ENCODE assay signal across 13 cellular contexts in the genomic region with DNA sequence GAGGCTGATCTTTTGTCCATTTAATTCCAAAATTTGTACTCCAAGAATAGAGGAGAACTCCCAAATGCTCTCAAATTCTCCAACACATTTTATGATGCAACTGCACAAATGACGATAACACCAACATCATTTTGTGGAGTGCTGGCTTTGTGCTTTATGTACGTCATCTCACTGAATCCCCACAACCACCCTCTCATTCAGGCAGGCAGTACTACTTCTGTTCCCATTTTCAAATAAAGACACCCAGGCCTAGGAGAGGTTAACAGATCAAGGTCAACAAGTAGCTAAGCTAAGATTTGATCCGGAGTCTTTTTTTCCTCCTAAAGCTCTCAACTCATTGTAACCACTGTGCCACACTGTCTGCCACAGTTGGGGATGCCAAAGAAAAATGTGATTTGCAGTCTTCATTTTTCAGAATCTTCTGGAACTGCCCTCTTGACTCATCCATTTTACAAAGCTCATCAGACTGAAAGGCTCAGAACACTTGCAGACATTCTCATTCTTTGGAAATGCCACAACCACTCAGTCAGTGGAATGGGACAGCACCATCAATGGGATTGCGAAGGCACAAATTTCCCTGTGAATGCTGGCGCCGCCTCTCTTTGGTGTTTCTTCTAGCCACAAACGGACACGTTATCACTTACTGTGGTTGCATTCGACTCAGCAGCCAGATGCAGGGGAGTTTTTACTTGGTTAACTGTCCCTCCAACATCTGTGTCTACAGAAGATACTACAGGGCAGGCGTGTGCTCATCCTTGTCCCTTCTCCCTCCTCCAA.
A peak's percentile ranks its signal among the peaks of the same experiment; 100 is the strongest.
DNase-seq lines count a peak whose midpoint lies in the region; ATAC-seq and TF ChIP-seq lines count a peak whose summit lies in the region.
"Had no signal": no experiment of that assay in that cellular context is flagged by ENCODE, and none has a peak within 500 bp of the region (broad histone marks: within the 10 kb centered on the region; RNA-seq: fewer than 3 reads in every experiment).

No MANE protein-coding gene starts in this region.

- H3K27me3 ChIP-seq in naive thymus-derived CD4-positive, alpha-beta T cell (ENCODE audit: control insufficient read depth in 2 of 2, insufficient read depth in 2 of 2, low read length in 2 of 2): no peaks in the 10 kb centered on the region

- H3K4me1 Mint-ChIP-seq in activated T-helper 1 cell treated with anti-CD3 and anti-CD28 coated beads, Interleukin-12 subunit alpha, Interleukin-12 subunit beta, Interleukin-2, Interleukin-4 antibody, amounts not matched to agents 30 ng/mL and 10 ng/mL and 1 ng/mL, durations not matched to agents 14 hours and 24 hours and 36 hours (ENCODE audit: low read depth): peaks cover 92% of the 10 kb centered on the region
- H3K4me1 Mint-ChIP-seq in naive thymus-derived CD4-positive, alpha-beta T cell: peaks cover 50 to 98% (median 89%) of the 10 kb centered on the region in 7 donors

- TF ChIP-seq CTCF in GM13976 (IDR thresholded peaks at IDR 0.05; ENCODE audit: borderline replicate concordance, control extremely low read depth, extremely low read depth, insufficient read depth, missing control alignments): no peak

- peak overlapping the region; percentile 57 for H3K4me3 ChIP-seq in naive thymus-derived CD4-positive, alpha-beta T cell (ENCODE audit: low read length)
- H3K4me3 ChIP-seq: A549 had no signal

- POLR2A ChIA-PET in naive thymus-derived CD4-positive, alpha-beta T cell (lab: Charles Lee): interaction anchor here (0.6 to 0.7 kb wide), 2 partner anchors 112 to 333 kb away, joined by 3 read pairs; no protein-coding TSS in a partner anchor

- peak; percentile 34 for ATAC-seq in naive thymus-derived CD4-positive, alpha-beta T cell
- peak; percentile 55 for ATAC-seq in stimulated activated naive CD8-positive, alpha-beta T cell treated with anti-CD3 and anti-CD28 coated beads, Interleukin-15, Interleukin-2, amounts not matched to agents 100 U/mL and 50 U/mL, for 24 hours
- no peak for ATAC-seq in Right ventricle myocardium superior (ENCODE audit: poor library complexity)
- ATAC-seq: A549 had no signal

- H3K27ac Mint-ChIP-seq in activated T-helper 1 cell treated with anti-CD3 and anti-CD28 coated beads, Interleukin-12 subunit alpha, Interleukin-12 subunit beta, Interleukin-2, Interleukin-4 antibody, amounts not matched to agents 30 ng/mL and 10 ng/mL and 1 ng/mL, durations not matched to agents 14 hours and 24 hours and 36 hours: peak overlapping the region; percentile 95
- peak overlapping the region; percentile 90 to 99 (median 97) for H3K27ac Mint-ChIP-seq in naive thymus-derived CD4-positive, alpha-beta T cell
- H3K27ac Mint-ChIP-seq: HFFc6 had no signal

- H3K36me3 ChIP-seq in naive thymus-derived CD4-positive, alpha-beta T cell (ENCODE audit: control insufficient read depth in 2 of 3, insufficient read depth in 3 of 3, low read length in 3 of 3): no peaks in the 10 kb centered on the region

- no peaks in the 10 kb centered on the region for H3K9me3 ChIP-seq in naive thymus-derived CD4-positive, alpha-beta T cell (ENCODE audit: control insufficient read depth in 2 of 3, low read length in 3 of 3)
- H3K9me3 ChIP-seq: A549 had no signal

- intact Hi-C loops in activated T-helper 1 cell treated with anti-CD3 and anti-CD28 coated beads, Interleukin-12 subunit alpha, Interleukin-12 subunit beta, Interleukin-2, Interleukin-4 antibody, amounts not matched to agents 30 ng/mL and 10 ng/mL and 1 ng/mL, durations not matched to agents 14 hours and 24 hours and 36 hours (cut with micrococcal nuclease): loop anchor here (1.0 to 10.0 kb wide), 20 partner anchors 10 to 704 kb away; a partner anchor contains a TSS
- intact Hi-C loops in naive thymus-derived CD4-positive, alpha-beta T cell (cut with micrococcal nuclease): loop anchor here (1.0 to 10.0 kb wide), 2 partner anchors 54 to 100 kb away; no protein-coding TSS in a partner anchor
- intact Hi-C loops in Right ventricle myocardium superior (cut with DNase I): no loop called here

- H3K36me3 Mint-ChIP-seq in activated T-helper 1 cell treated with anti-CD3 and anti-CD28 coated beads, Interleukin-12 subunit alpha, Interleukin-12 subunit beta, Interleukin-2, Interleukin-4 antibody, amounts not matched to agents 30 ng/mL and 10 ng/mL and 1 ng/mL, durations not matched to agents 14 hours and 24 hours and 36 hours (ENCODE audit: low read depth): peaks cover 52% of the 10 kb centered on the region
- H3K36me3 Mint-ChIP-seq in naive thymus-derived CD4-positive, alpha-beta T cell: peaks cover 0 to 36% (median 13%) of the 10 kb centered on the region in 5 donors

- DNase-seq in activated T-cell treated with anti-CD3 and anti-CD28 coated beads for 24 hours (ENCODE audit: low read depth) (peak; percentile 73), activated T-cell treated with anti-CD3 and anti-CD28 coated beads for 4 hours (no peak), Right ventricle myocardium superior (no peak), GM13976 (ENCODE audit: low spot score) (no peak), substantia nigra (lab: John Stamatoyannopoulos, UW) (no peak)
- peak; percentile 47 for DNase-seq in activated T-helper 1 cell treated with anti-CD3 and anti-CD28 coated beads, Interleukin-12 subunit alpha, Interleukin-12 subunit beta, Interleukin-2, Interleukin-4 antibody, amounts not matched to agents 30 ng/mL and 10 ng/mL and 1 ng/mL, durations not matched to agents 14 hours and 24 hours and 36 hours (ENCODE audit: low spot score)
- peak in 3 of 9 donors; percentile 17 to 71 (median 61) for DNase-seq in naive thymus-derived CD4-positive, alpha-beta T cell
- DNase-seq in stimulated activated naive CD8-positive, alpha-beta T cell treated with anti-CD3 and anti-CD28 coated beads, Interleukin-15, Interleukin-2, amounts not matched to agents 100 U/mL and 50 U/mL, for 24 hours: peak; percentile 77
- DNase-seq: HFFc6, hippocampal formation, NCI-H1930 had no signal

- H3K4me3 Mint-ChIP-seq in activated T-helper 1 cell treated with anti-CD3 and anti-CD28 coated beads, Interleukin-12 subunit alpha, Interleukin-12 subunit beta, Interleukin-2, Interleukin-4 antibody, amounts not matched to agents 30 ng/mL and 10 ng/mL and 1 ng/mL, durations not matched to agents 14 hours and 24 hours and 36 hours: peak overlapping the region; percentile 88
- peak overlapping the region; percentile 84 to 99 (median 89) for H3K4me3 Mint-ChIP-seq in naive thymus-derived CD4-positive, alpha-beta T cell
- H3K4me3 Mint-ChIP-seq: HFFc6 had no signal

- peak overlapping the region; percentile 84 for H3K27ac ChIP-seq in naive thymus-derived CD4-positive, alpha-beta T cell (ENCODE audit: low read depth, low read length)
- no peak overlapping the region for H3K27ac ChIP-seq in substantia nigra (ENCODE audit: low read depth, low read length, poor library complexity, severe bottlenecking)
- H3K27ac ChIP-seq: A549, RWPE1 had no signal

- H3K9me3 Mint-ChIP-seq in activated T-helper 1 cell treated with anti-CD3 and anti-CD28 coated beads, Interleukin-12 subunit alpha, Interleukin-12 subunit beta, Interleukin-2, Interleukin-4 antibody, amounts not matched to agents 30 ng/mL and 10 ng/mL and 1 ng/mL, durations not matched to agents 14 hours and 24 hours and 36 hours: no peaks in the 10 kb centered on the region
- peaks cover 0 to 1% (median 0%) of the 10 kb centered on the region in 11 donors for H3K9me3 Mint-ChIP-seq in naive thymus-derived CD4-positive, alpha-beta T cell
- H3K9me3 Mint-ChIP-seq: HFFc6 had no signal

- in situ Hi-C loops in GM13976 (cut with MboI; ENCODE audit: low sequenced_read_pairs, unreplicated experiment): no loop called here

- no peaks in the 10 kb centered on the region for H3K27me3 Mint-ChIP-seq in activated T-helper 1 cell treated with anti-CD3 and anti-CD28 coated beads, Interleukin-12 subunit alpha, Interleukin-12 subunit beta, Interleukin-2, Interleukin-4 antibody, amounts not matched to agents 30 ng/mL and 10 ng/mL and 1 ng/mL, durations not matched to agents 14 hours and 24 hours and 36 hours (ENCODE audit: insufficient read depth)
- peaks cover 0 to 11% (median 0%) of the 10 kb centered on the region in 5 donors for H3K27me3 Mint-ChIP-seq in naive thymus-derived CD4-positive, alpha-beta T cell

- CTCF ChIA-PET in naive thymus-derived CD4-positive, alpha-beta T cell (lab: Charles Lee): interaction anchor here (1.0 kb wide), 1 partner anchor 315 kb away, joined by 5 read pairs; no protein-coding TSS in a partner anchor

- H3K4me1 ChIP-seq in naive thymus-derived CD4-positive, alpha-beta T cell (ENCODE audit: control insufficient read depth in 2 of 2, insufficient read depth in 2 of 2, low read length in 2 of 2): peaks cover 39 to 67% of the 10 kb centered on the region in 2 donors
- H3K4me1 ChIP-seq: A549 had no signal

Comparison
In these comparisons a context has a peak if more than half of its experiments do, and no peak if none do; other contexts are left out.
1. DNase-seq: peak in activated T-cell treated with anti-CD3 and anti-CD28 coated beads for 24 hours (single experiment), activated T-helper 1 cell treated with anti-CD3 and anti-CD28 coated beads, Interleukin-12 subunit alpha, Interleukin-12 subunit beta, Interleukin-2, Interleukin-4 antibody, amounts not matched to agents 30 ng/mL and 10 ng/mL and 1 ng/mL, durations not matched to agents 14 hours and 24 hours and 36 hours (single experiment) and stimulated activated naive CD8-positive, alpha-beta T cell treated with anti-CD3 and anti-CD28 coated beads, Interleukin-15, Interleukin-2, amounts not matched to agents 100 U/mL and 50 U/mL, for 24 hours (single experiment); none in activated T-cell treated with anti-CD3 and anti-CD28 coated beads for 4 hours (single experiment), Right ventricle myocardium superior (single experiment), GM13976 (single experiment) and substantia nigra (0 of 49).